ENCODE assay signal across 28 cellular contexts in genomic region chr12:90989617-90990232, GRCh38. TPM values are rescaled to one million over a fixed set of nuclear protein-coding genes. Genes with fewer than 3 reads are reported as not detected.
"Had no signal": no experiment of that assay in that cellular context is flagged by ENCODE, and none has a peak within 500 bp of the region (broad histone marks: within the 10 kb centered on the region; RNA-seq: fewer than 3 reads in every experiment).

No MANE protein-coding gene starts in this region.

- H3K4me2 ChIP-seq: hepatocyte had no signal

- H3K4me3 Mint-ChIP-seq: central memory CD8-positive, alpha-beta T cell; naive thymus-derived CD8-positive, alpha-beta T cell; neural crest cell; stimulated activated effector memory CD8-positive, alpha-beta T cell treated with anti-CD3 and anti-CD28 coated beads, Interleukin-12 subunit alpha, Interleukin-12 subunit beta, amount 100 ng/mL, for 72 hours had no signal

- H3K36me3 ChIP-seq: gastroesophageal sphincter, ovary, tibial nerve had no signal

- H3K27ac Mint-ChIP-seq: naive thymus-derived CD8-positive, alpha-beta T cell; stimulated activated effector memory CD8-positive, alpha-beta T cell treated with anti-CD3 and anti-CD28 coated beads, Interleukin-12 subunit alpha, Interleukin-12 subunit beta, amount 100 ng/mL, for 72 hours had no signal

- DNase-seq: cortex of kidney; dorsolateral prefrontal cortex; effector CD8-positive, alpha-beta T cell; foreskin fibroblast; glutamatergic neuron; kidney; left colon; mammary epithelial cell; mucosa of descending colon; naive thymus-derived CD8-positive, alpha-beta T cell; ovary; right cardiac atrium; stimulated activated CD4-positive, alpha-beta T cell treated with anti-CD3 and anti-CD28 coated beads, Interleukin-4, amount 100 ng/mL, for 1 hour; stimulated activated CD8-positive, alpha-beta memory T cell treated with anti-CD3 and anti-CD28 coated beads, Interleukin-4, amount 100 ng/mL, for 48 hours; stimulated activated naive CD8-positive, alpha-beta T cell treated with anti-CD3 and anti-CD28 coated beads, Interleukin-15, Interleukin-2, amounts not matched to agents 100 U/mL and 50 U/mL, for 24 hours; testis had no signal

- H3K36me3 Mint-ChIP-seq: naive thymus-derived CD8-positive, alpha-beta T cell; stimulated activated effector memory CD8-positive, alpha-beta T cell treated with anti-CD3 and anti-CD28 coated beads, Interleukin-12 subunit alpha, Interleukin-12 subunit beta, amount 100 ng/mL, for 72 hours had no signal

- H3K4me3 ChIP-seq: dorsolateral prefrontal cortex, gastroesophageal sphincter, hepatocyte, mucosa of descending colon, ovary, testis, tibial nerve had no signal

- H3K4me1 ChIP-seq: gastroesophageal sphincter, testis, tibial nerve had no signal

- H3K27me3 ChIP-seq: dorsolateral prefrontal cortex, gastroesophageal sphincter, hepatocyte, ovary, testis, tibial nerve had no signal

- H3K9me3 Mint-ChIP-seq: central memory CD8-positive, alpha-beta T cell; stimulated activated effector memory CD8-positive, alpha-beta T cell treated with anti-CD3 and anti-CD28 coated beads, Interleukin-12 subunit alpha, Interleukin-12 subunit beta, amount 100 ng/mL, for 72 hours had no signal

- ATAC-seq: gastroesophageal sphincter; left colon; mucosa of descending colon; naive thymus-derived CD8-positive, alpha-beta T cell; stimulated activated effector memory CD8-positive, alpha-beta T cell treated with anti-CD3 and anti-CD28 coated beads, Interleukin-12 subunit alpha, Interleukin-12 subunit beta, amount 100 ng/mL, for 72 hours; stimulated activated naive CD8-positive, alpha-beta T cell treated with anti-CD3 and anti-CD28 coated beads, Interleukin-15, Interleukin-2, amounts not matched to agents 100 U/mL and 50 U/mL, for 24 hours had no signal

- H3K4me1 Mint-ChIP-seq: central memory CD8-positive, alpha-beta T cell; naive thymus-derived CD8-positive, alpha-beta T cell; neural crest cell; stimulated activated effector memory CD8-positive, alpha-beta T cell treated with anti-CD3 and anti-CD28 coated beads, Interleukin-12 subunit alpha, Interleukin-12 subunit beta, amount 100 ng/mL, for 72 hours had no signal

- H3K27ac ChIP-seq: dorsolateral prefrontal cortex, gastroesophageal sphincter, hepatocyte, ovary, testis had no signal

- H3K9me3 ChIP-seq: gastroesophageal sphincter, mucosa of descending colon, ovary, testis had no signal

- H3K79me2 ChIP-seq: hepatocyte had no signal

- H2AFZ ChIP-seq: hepatocyte had no signal

RNA-seq across cellular contexts. Expression of gene EPYC, which starts 15.0 kb away (rescaled TPM):
- total RNA-seq: dorsolateral prefrontal cortex; fibroblast of lung; gastroesophageal sphincter; kidney; left colon; lower leg skin; mammary epithelial cell; mucosa of descending colon; naive thymus-derived CD8-positive, alpha-beta T cell; neural crest cell; posterior vena cava; right cardiac atrium; subcutaneous adipose tissue; testis; tibial nerve; ureter had no signal
- polyA plus RNA-seq: esophagus; mammary epithelial cell; naive thymus-derived CD8-positive, alpha-beta T cell had no signal

RNA-seq across cellular contexts. Expression of gene CCER1, which starts 34.7 kb away (rescaled TPM):
- total RNA-seq: dorsolateral prefrontal cortex; fibroblast of lung; gastroesophageal sphincter; hepatocyte; kidney; left colon; lower leg skin; mammary epithelial cell; mucosa of descending colon; naive thymus-derived CD8-positive, alpha-beta T cell; neural crest cell; ovary; posterior vena cava; right cardiac atrium; subcutaneous adipose tissue; tibial nerve; ureter had no signal
- polyA plus RNA-seq: esophagus; fibroblast of lung; hepatocyte; mammary epithelial cell; naive thymus-derived CD8-positive, alpha-beta T cell; ovary; right cardiac atrium had no signal
